Comparison of ENCODE assay signal across 8 cellular contexts in genomic region chr1:37999434-38000232, GRCh38. TPM values are rescaled to one million over a fixed set of nuclear protein-coding genes. Genes with fewer than 3 reads are reported as not detected.
A peak's percentile ranks its signal among the peaks of the same experiment; 100 is the strongest.
DNase-seq lines count a peak whose midpoint lies in the region; ATAC-seq and TF ChIP-seq lines count a peak whose summit lies in the region.

No MANE protein-coding gene starts in this region.

- peaks cover 53% of the 10 kb centered on the region for H3K4me1 ChIP-seq in HUES6 (ENCODE audit: control insufficient read depth, insufficient read depth, low read length)
- H3K4me1 ChIP-seq in adrenal gland (replicated peaks in 1 of 2) = peaks cover 53 to 54% of the 10 kb centered on the region in 2 donors
- H3K4me1 ChIP-seq in iPS-15b (ENCODE audit: control insufficient read depth, insufficient read depth, low read length) = peaks cover 42% of the 10 kb centered on the region

- H3K4me3 ChIP-seq in AG04449 (ENCODE audit: low read depth, low read length) (peak overlapping the region; percentile 36), HUES6 (ENCODE audit: low read depth, low read length) (peak overlapping the region; percentile 33; the same call in 1 of the 2 replicates), adrenal gland (peak overlapping the region in 1 of 4 donors; percentile 20), iPS-15b (ENCODE audit: low read depth, low read length) (peak overlapping the region; percentile 9)

- no peaks in the 10 kb centered on the region for H3K9me3 ChIP-seq in HUES6 (ENCODE audit: control insufficient read depth, insufficient read depth, low read depth, low read length)
- no peaks in the 10 kb centered on the region for H3K9me3 ChIP-seq in adrenal gland (replicated peaks in 1 of 3)
- no peaks in the 10 kb centered on the region for H3K9me3 ChIP-seq in iPS-15b (ENCODE audit: control insufficient read depth, insufficient read depth, low read length)

- POLR2A ChIA-PET in AG04449 (lab: Yijun Ruan, JAX) = interaction anchor here (0.7 to 3.3 kb wide), 4 partner anchors 10 to 30 kb away, joined by 3 to 26 read pairs (median 6); partner anchors contain the start of genes SF3A3 and UTP11

- peak overlapping the region; percentile 90 for H3K9ac ChIP-seq in HUES6 (ENCODE audit: low read length)
- H3K9ac ChIP-seq in iPS-15b (ENCODE audit: low read depth, low read length) = peak overlapping the region; percentile 3

- no peaks in the 10 kb centered on the region for H3K27me3 ChIP-seq in HUES6 (ENCODE audit: control insufficient read depth, insufficient read depth, low read length)
- no peaks in the 10 kb centered on the region for H3K27me3 ChIP-seq in adrenal gland
- H3K27me3 ChIP-seq in iPS-15b (ENCODE audit: control insufficient read depth, insufficient read depth, low read length) = no peaks in the 10 kb centered on the region

- CTCF ChIA-PET in AG04449 (lab: Yijun Ruan, JAX) = interaction anchor here (0.8 to 16.5 kb wide), 3 partner anchors 9 to 21 kb away, joined by 3 to 398 read pairs (median 68); partner anchors contain the start of genes SF3A3 and UTP11

- ATAC-seq in HG03097 (IDR thresholded peaks at IDR 0.05; ENCODE audit: low FRiP score, unreplicated experiment) = no peak

- peaks cover 34% of the 10 kb centered on the region for H3K36me3 ChIP-seq in HUES6 (ENCODE audit: control insufficient read depth, insufficient read depth, low read length)
- peaks cover 0 to 18% of the 10 kb centered on the region in 2 donors for H3K36me3 ChIP-seq in adrenal gland (replicated peaks in 1 of 2)
- peaks cover 6% of the 10 kb centered on the region for H3K36me3 ChIP-seq in iPS-15b (ENCODE audit: control insufficient read depth, insufficient read depth, low read length)

- TF ChIP-seq POLR2A in adrenal gland (IDR thresholded peaks at IDR 0.05) = peak in 1 of 2 donors; percentile 43

- no peak for TF ChIP-seq CTCF in AG04449 (IDR thresholded peaks at IDR 0.05; ENCODE audit: insufficient read depth, low read length, missing control alignments)
- no peak for TF ChIP-seq CTCF in adrenal gland (IDR thresholded peaks at IDR 0.05)

- H3K27ac ChIP-seq in HUES6 (ENCODE audit: low read depth, low read length) = peak overlapping the region; percentile 98
- H3K27ac ChIP-seq in adrenal gland = peak overlapping the region; percentile 80 to 92 (median 85)

- WGBS in adrenal gland, 4 donors = 10 to 26% (median 13%) methylated on average over 4 to 9 of the region's 9 CpGs

- intact Hi-C loops in adrenal gland (cut with DNase I) = no loop called here

- no peak for DNase-seq in AG04449 (ENCODE audit: low read depth, low spot score)
- peak in 6 of 7 donors; percentile 63 to 82 (median 68) for DNase-seq in adrenal gland
- peak; percentile 82 for DNase-seq in smooth muscle cell of the brain vasculature (ENCODE audit: low read depth, low spot score)
- no peak for DNase-seq in stimulated activated CD4-positive, alpha-beta T cell treated with anti-CD3 and anti-CD28 coated beads, Interleukin-1b, Interleukin-23, amount 100 ng/mL, for 48 hours
- no peak for DNase-seq in activated CD4-positive, alpha-beta T cell treated with anti-CD3 and anti-CD28 coated beads, Interleukin-2, amount 50 U/mL, for 1 hour

RNA-seq across cellular contexts. Expression of gene FHL3, which starts 5.7 kb away (rescaled TPM):
- total RNA-seq in adrenal gland = 10 to 100 TPM; 14.5 to 47.6 (median 23.2) TPM
- 10 to 100 TPM in 2 of 3 donors, 1 to 10 TPM in 1; 8.6 to 39.5 (median 31.5) TPM for polyA plus RNA-seq in adrenal gland

RNA-seq across cellular contexts. Expression of gene SF3A3, which starts 9.8 kb away (rescaled TPM):
- 10 to 100 TPM; 30.1 to 95.9 (median 40.8) TPM for total RNA-seq in adrenal gland
- 10 to 100 TPM; 24.3 to 78.5 (median 28.2) TPM for polyA plus RNA-seq in adrenal gland

RNA-seq across cellular contexts. Expression of gene UTP11, which starts 12.9 kb away (rescaled TPM):
- 10 to 100 TPM; 25.8 to 71.9 (median 37.4) TPM for total RNA-seq in adrenal gland
- polyA plus RNA-seq in adrenal gland = 100 to 1,000 TPM in 1 of 3 donors, 10 to 100 TPM in 2; 16.0 to 133 (median 26.5) TPM

RNA-seq across cellular contexts. Expression of gene POU3F1, which starts 47.0 kb away (rescaled TPM):
- 1 to 10 TPM; 1.6 to 6.9 (median 3.0) TPM for total RNA-seq in adrenal gland
- under 1 TPM; 0.05 to 0.40 (median 0.16) TPM for polyA plus RNA-seq in adrenal gland

RNA-seq across cellular contexts. Expression of gene INPP5B, which starts 52.8 kb away (rescaled TPM):
- 10 to 100 TPM; 11.6 to 32.3 (median 24.0) TPM for total RNA-seq in adrenal gland
- 10 to 100 TPM; 10.4 to 15.7 (median 11.3) TPM for polyA plus RNA-seq in adrenal gland

Comparison
In these comparisons a context has a peak if more than half of its experiments do, and no peak if none do; other contexts are left out.
1. DNase-seq: peak in adrenal gland (6 of 7) and smooth muscle cell of the brain vasculature (single experiment); none in AG04449 (single experiment), stimulated activated CD4-positive, alpha-beta T cell treated with anti-CD3 and anti-CD28 coated beads, Interleukin-1b, Interleukin-23, amount 100 ng/mL, for 48 hours (single experiment) and activated CD4-positive, alpha-beta T cell treated with anti-CD3 and anti-CD28 coated beads, Interleukin-2, amount 50 U/mL, for 1 hour (single experiment).